ENCODE assay signal across 9 cellular contexts in genomic region chr11:65611028-65611757, GRCh38. TPM values are rescaled to one million over a fixed set of nuclear protein-coding genes. Genes with fewer than 3 reads are reported as not detected.
DNase-seq lines count a peak whose midpoint lies in the region; ATAC-seq lines count a peak whose summit lies in the region.
"Had no signal": no experiment of that assay in that cellular context is flagged by ENCODE, and none has a peak within 500 bp of the region (broad histone marks: within the 10 kb centered on the region; RNA-seq: fewer than 3 reads in every experiment).

No MANE protein-coding gene starts in this region.

- intact Hi-C loops in posterior vena cava (cut with DNase I) = loop anchor here in 1 of 2 donors (5.0 kb wide), 1 partner anchor 34 kb away; the partner anchor contains the start of gene EHBP1L1

- ATAC-seq in GM21529 (IDR thresholded peaks at IDR 0.05; ENCODE audit: unreplicated experiment) (no peak), HG02588 (IDR thresholded peaks at IDR 0.05; ENCODE audit: unreplicated experiment) (no peak), GM21381 (IDR thresholded peaks at IDR 0.05; ENCODE audit: unreplicated experiment) (no peak)

- DNase-seq in EH (ENCODE audit: low read depth) (peak; percentile 38), UCSD-AML1 (lab: John Stamatoyannopoulos, UW; ENCODE audit: unreplicated experiment) (peak; percentile 82), globus pallidus (ENCODE audit: low spot score) (peak; percentile 96), posterior vena cava (ENCODE audit: low spot score) (peak; percentile 88), activated gamma-delta T cell (lab: John Stamatoyannopoulos, UW) (no peak)
- DNase-seq: activated CD4-positive, alpha-beta T cell treated with anti-CD3 and anti-CD28 coated beads for 48 hours had no signal

RNA-seq across cellular contexts. Expression of gene MAP3K11, which starts 2.8 kb away (rescaled TPM):
- total RNA-seq in posterior vena cava = 10 to 100 TPM; 39.1 to 46.3 TPM

RNA-seq across cellular contexts. Expression of gene PCNX3, which starts 4.4 kb away (rescaled TPM):
- total RNA-seq in posterior vena cava = 10 to 100 TPM; 21.3 to 22.6 TPM

RNA-seq across cellular contexts. Expression of gene KCNK7, which starts 15.6 kb away (rescaled TPM):
- total RNA-seq in posterior vena cava = under 1 TPM; 0.65 to 0.71 TPM

RNA-seq across cellular contexts. Expression of gene SIPA1, which starts 26.7 kb away (rescaled TPM):
- 10 to 100 TPM; 62.9 to 64.2 TPM for total RNA-seq in posterior vena cava

RNA-seq across cellular contexts. Expression of gene EHBP1L1, which starts 35.3 kb away (rescaled TPM):
- 100 to 1,000 TPM; 190 to 223 TPM for total RNA-seq in posterior vena cava
